ENCODE assay signal across 22 cellular contexts in the genomic region with DNA sequence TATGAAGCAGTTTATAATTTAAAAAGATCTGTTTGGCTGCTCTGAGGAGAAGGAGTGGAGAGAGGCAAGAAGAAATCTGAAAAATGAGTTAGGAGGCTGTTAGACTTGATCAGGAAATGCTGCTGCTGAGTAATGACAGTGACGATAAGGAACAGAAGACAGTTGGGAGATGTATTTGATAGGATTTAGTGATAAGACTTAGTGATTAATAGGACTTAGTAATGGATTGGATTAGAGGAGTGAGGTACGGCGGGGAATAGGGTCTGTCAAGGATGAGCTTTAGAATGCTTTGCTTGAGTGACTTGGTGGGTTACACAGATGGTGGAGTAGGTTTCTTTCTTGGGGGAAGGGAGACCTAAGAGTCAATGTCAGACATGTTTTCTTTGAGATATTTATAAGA. TPM values are rescaled to one million over a fixed set of nuclear protein-coding genes. Genes with fewer than 3 reads are reported as not detected.
"Had no signal": no experiment of that assay in that cellular context is flagged by ENCODE, and none has a peak within 500 bp of the region (broad histone marks: within the 10 kb centered on the region; RNA-seq: fewer than 3 reads in every experiment).

No MANE protein-coding gene starts in this region.

- H3K4me3 ChIP-seq: heart right ventricle, ovary, right atrium auricular region, sigmoid colon, skin epidermis, thoracic aorta, transverse colon had no signal

- H3K9me3 ChIP-seq: heart right ventricle, ovary, right atrium auricular region, sigmoid colon, thoracic aorta, transverse colon had no signal

- DNase-seq: effector memory CD4-positive, alpha-beta T cell; heart right ventricle; hypothalamus; kidney glomerular epithelial cell; naive thymus-derived CD8-positive, alpha-beta T cell; ovary; sigmoid colon; stimulated activated CD4-positive, alpha-beta T cell treated with anti-CD3 and anti-CD28 coated beads, Interleukin-2, amount 100 ng/mL, for 24 hours; stimulated activated CD4-positive, alpha-beta T cell treated with anti-CD3 and anti-CD28 coated beads, Interleukin-4, amount 100 ng/mL, for 4 hours; stimulated activated naive B cell treated with anti-CD40 and anti-IgM and Interleukin-4, amounts not matched to agents 10 μg/mL and 1 μg/mL and 100 μg/mL, for 72 hours; stimulated activated naive CD8-positive, alpha-beta T cell treated with anti-CD3 and anti-CD28 coated beads, Interleukin-15, amount 100 ng/mL, for 72 hours; transverse colon had no signal

- FAIRE-seq: endometrium, frontal cortex, islet of Langerhans had no signal

- H3K27ac ChIP-seq: heart right ventricle, ovary, right atrium auricular region, sigmoid colon, skin epidermis, thoracic aorta, transverse colon had no signal

- H3K4me1 ChIP-seq: heart right ventricle, right atrium auricular region, sigmoid colon, transverse colon had no signal

- ATAC-seq: esophagus mucosa; heart right ventricle; naive thymus-derived CD8-positive, alpha-beta T cell; stimulated activated naive B cell treated with anti-CD40 and anti-IgM and Interleukin-4, amounts not matched to agents 10 μg/mL and 1 μg/mL and 100 μg/mL, for 72 hours; stimulated activated naive CD8-positive, alpha-beta T cell treated with anti-CD3 and anti-CD28 coated beads, Interleukin-15, amount 100 ng/mL, for 72 hours had no signal

- H3K36me3 ChIP-seq: heart right ventricle, ovary, right atrium auricular region, sigmoid colon, thoracic aorta, transverse colon had no signal

- H3K27me3 ChIP-seq: heart right ventricle, ovary, right atrium auricular region, sigmoid colon, transverse colon had no signal

RNA-seq across cellular contexts. Expression of gene UNC79, which starts 31.7 kb away (rescaled TPM):
- total RNA-seq: lung microvascular endothelial cell; mononuclear cell; naive thymus-derived CD8-positive, alpha-beta T cell; ureter had no signal
- polyA plus RNA-seq: naive thymus-derived CD8-positive, alpha-beta T cell had no signal
